8 cellular contexts compared by ENCODE assay signal in the genomic region with DNA sequence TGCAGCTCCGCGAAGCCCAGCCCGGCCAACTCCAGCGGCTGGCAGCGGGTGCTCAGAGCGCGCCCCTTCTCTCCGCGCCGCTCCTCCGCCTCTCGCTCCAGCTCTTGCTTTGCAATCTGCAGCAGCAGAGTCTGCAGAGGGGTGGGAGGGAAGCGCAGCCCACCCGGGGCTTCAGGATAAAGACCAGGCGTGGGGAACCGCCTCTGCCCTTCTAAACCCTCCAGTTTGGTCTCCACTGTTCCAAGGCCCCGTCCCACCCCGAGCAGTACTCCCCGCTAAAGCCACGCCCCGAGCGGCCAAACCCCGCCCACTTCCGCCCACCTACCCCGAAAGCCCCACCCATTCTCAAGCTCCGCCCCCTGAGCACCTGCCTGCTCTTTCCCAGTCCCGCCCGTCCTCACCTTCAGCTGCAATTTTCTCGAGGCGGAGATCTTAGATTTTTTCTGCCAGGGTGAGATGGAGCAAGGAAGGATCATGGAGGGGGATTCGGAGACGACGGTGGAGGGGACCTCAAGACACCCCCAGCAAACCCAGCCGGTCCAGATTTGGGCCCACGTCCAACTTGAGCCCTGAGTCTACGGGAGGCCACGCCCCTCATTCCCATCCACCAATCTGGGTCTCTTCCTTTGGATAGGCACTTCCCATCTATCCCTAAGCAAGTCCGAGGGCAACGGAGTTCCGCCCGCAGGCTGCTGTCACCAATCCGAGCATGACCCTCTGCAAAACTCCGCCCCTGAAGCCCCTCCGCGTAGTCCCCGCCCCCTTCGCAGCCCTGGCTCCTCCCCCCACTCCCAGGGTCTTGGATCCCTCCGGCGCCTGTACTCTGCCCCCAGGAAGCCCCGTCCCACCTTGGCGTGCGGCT. TPM values are rescaled to one million over a fixed set of nuclear protein-coding genes. Genes with fewer than 3 reads are reported as not detected.
DNase-seq lines count a peak whose midpoint lies in the region; ATAC-seq and TF ChIP-seq lines count a peak whose summit lies in the region.

No MANE protein-coding gene starts in this region.

- H2AFZ ChIP-seq in GM23248 = peak overlapping the region; percentile 41; the same call in 1 of the 2 replicates

- H3K9ac ChIP-seq in GM23248 = no peak overlapping the region

- H3K4me1 ChIP-seq in GM23248 (ENCODE audit: insufficient read depth) (peaks cover 8% of the 10 kb centered on the region), adrenal gland (replicated peaks in 1 of 2) (peaks cover 0 to 4% of the 10 kb centered on the region in 2 donors), thyroid gland (peaks cover 0 to 6% of the 10 kb centered on the region in 2 donors)

- H3K27ac ChIP-seq in GM23248 = no peak overlapping the region
- no peak overlapping the region for H3K27ac ChIP-seq in adrenal gland
- H3K27ac ChIP-seq in thyroid gland = no peak overlapping the region

- TF ChIP-seq POLR2A in adrenal gland (IDR thresholded peaks at IDR 0.05) (no peak), thyroid gland (IDR thresholded peaks at IDR 0.05) (no peak)

- H3K27me3 ChIP-seq in GM23248 (replicated peaks; ENCODE audit: insufficient read depth) = peaks cover 14% of the 10 kb centered on the region; the same call in 1 of the 2 replicates
- H3K27me3 ChIP-seq in adrenal gland = peaks cover 16% of the 10 kb centered on the region
- peaks cover 18% of the 10 kb centered on the region for H3K27me3 ChIP-seq in thyroid gland

- no peak for TF ChIP-seq CTCF in adrenal gland (IDR thresholded peaks at IDR 0.05)
- TF ChIP-seq CTCF in thyroid gland (IDR thresholded peaks at IDR 0.05) = no peak

- no peaks in the 10 kb centered on the region for H3K79me2 ChIP-seq in GM23248 (ENCODE audit: insufficient read depth)

- peaks cover 3% of the 10 kb centered on the region; the same call in 1 of the 2 replicates for H3F3A ChIP-seq in GM23248 (ENCODE audit: insufficient read depth)

- H3K4me3 ChIP-seq in GM23248 = no peak overlapping the region
- peak overlapping the region in 1 of 4 donors; percentile 18 for H3K4me3 ChIP-seq in adrenal gland
- peak overlapping the region; percentile 72 for H3K4me3 ChIP-seq in iPS-18c (ENCODE audit: insufficient read depth, low read depth, low read length)
- no peak overlapping the region for H3K4me3 ChIP-seq in thyroid gland (replicated peaks in 1 of 3)

- WGBS in GM23248 (ENCODE audit: low coverage in 1 of 2, low lambda C conversion rate in 2 of 2, missing lambda C conversion rate in 2 of 2), 2 experiments = 5% methylated on average over 35 to 52 of the region's 52 CpGs
- 2 to 15% (median 8%) methylated on average over 28 to 52 of the region's 52 CpGs for WGBS in adrenal gland, 4 donors
- 2 to 8% methylated on average over 36 to 42 of the region's 52 CpGs for WGBS in thyroid gland, 2 donors

- in situ Hi-C loops in GM23248 (cut with MboI) = no loop called here

- no peaks in the 10 kb centered on the region for H4K20me1 ChIP-seq in GM23248 (ENCODE audit: insufficient read depth)

- no peak for ATAC-seq in GM21529 (IDR thresholded peaks at IDR 0.05; ENCODE audit: unreplicated experiment)
- no peak for ATAC-seq in GM21423 (IDR thresholded peaks at IDR 0.05; ENCODE audit: unreplicated experiment)
- ATAC-seq in HG02610 (IDR thresholded peaks at IDR 0.05; ENCODE audit: unreplicated experiment) = no peak

- H3K9me3 ChIP-seq in GM23248 (ENCODE audit: low read depth) = no peaks in the 10 kb centered on the region
- no peaks in the 10 kb centered on the region for H3K9me3 ChIP-seq in adrenal gland (replicated peaks in 1 of 3)
- no peaks in the 10 kb centered on the region for H3K9me3 ChIP-seq in iPS-18c (ENCODE audit: control insufficient read depth, insufficient read depth, low read length)
- H3K9me3 ChIP-seq in thyroid gland = no peaks in the 10 kb centered on the region

- H3K36me3 ChIP-seq in GM23248 (ENCODE audit: low read depth) (no peaks in the 10 kb centered on the region), adrenal gland (replicated peaks in 1 of 2) (no peaks in the 10 kb centered on the region), thyroid gland (no peaks in the 10 kb centered on the region)

- DNase-seq in GM23248 (peak; percentile 54), NCI-H2227 treated with DMSO at 0.1 percent for 48 hours (lab: John Stamatoyannopoulos, UW) (peak; percentile 98), adrenal gland (peak in 4 of 7 donors; percentile 27 to 89 (median 60)), thyroid gland (peak; percentile 19 to 29)

- H3K9me2 ChIP-seq in GM23248 (ENCODE audit: insufficient read depth) = no peaks in the 10 kb centered on the region

- no peak overlapping the region for H3K4me2 ChIP-seq in GM23248 (ENCODE audit: unreplicated experiment)

- intact Hi-C loops in adrenal gland (cut with DNase I) = no loop called here
- intact Hi-C loops in thyroid gland (cut with DNase I) = no loop called here

RNA-seq across cellular contexts. Expression of a gene that starts 1.1 kb away (rescaled TPM):
- total RNA-seq in GM23248 (2014; rRNA removed; shearing (Covaris generic)) = not detected in 2 replicates
- polyA plus RNA-seq in GM23248 (2016; fragmentation: Nextera tagmentation; extraction: Ambion mirVana) (0.35 TPM in 1 of 2 replicates, not detected in the other), adrenal gland (10 to 100 TPM in 2 of 3 donors, under 1 TPM in 1; 0.51 to 25.3 (median 24.4) TPM)
- total RNA-seq in adrenal gland (10 to 100 TPM in 1 of 8 donors, 1 to 10 TPM in 1, not detected in 6; 9.7 to 20.5 TPM), thyroid gland (not detected)

RNA-seq across cellular contexts. Expression of a gene that starts 7.4 kb away (rescaled TPM):
- total RNA-seq in GM23248 (2014; rRNA removed; shearing (Covaris generic)) = 0.76 TPM in 1 of 2 replicates, not detected in the other
- polyA plus RNA-seq in GM23248 (2016; fragmentation: Nextera tagmentation; extraction: Ambion mirVana) = 1.3 and 1.8 TPM in 2 replicates
- total RNA-seq in adrenal gland = 10 to 100 TPM in 1 of 8 donors, under 1 TPM in 4, not detected in 3; 0.36 to 11.1 (median 0.84) TPM
- 1 to 10 TPM in 1 of 3 donors, under 1 TPM in 1, not detected in 1; 0.48 to 2.5 TPM for polyA plus RNA-seq in adrenal gland
- not detected for total RNA-seq in thyroid gland

RNA-seq across cellular contexts. Expression of a gene that starts 10.0 kb away (rescaled TPM):
- 0.22 and 0.25 TPM in 2 replicates for total RNA-seq in GM23248 (2014; rRNA removed; shearing (Covaris generic))
- polyA plus RNA-seq in GM23248 (2016; fragmentation: Nextera tagmentation; extraction: Ambion mirVana) = 0.39 and 0.47 TPM in 2 replicates
- total RNA-seq in adrenal gland = 1 to 10 TPM; 2.1 to 5.8 (median 3.6) TPM
- 1 to 10 TPM; 2.1 to 4.5 (median 3.9) TPM for polyA plus RNA-seq in adrenal gland
- 1 to 10 TPM; 3.3 to 9.1 (median 5.5) TPM for total RNA-seq in thyroid gland

RNA-seq across cellular contexts. Expression of a gene that starts 23.7 kb away (rescaled TPM):
- not detected in 2 replicates for total RNA-seq in GM23248 (2014; rRNA removed; shearing (Covaris generic))
- polyA plus RNA-seq in GM23248 (2016; fragmentation: Nextera tagmentation; extraction: Ambion mirVana) = 0.28 and 0.38 TPM in 2 replicates
- total RNA-seq in adrenal gland = 10 to 100 TPM in 2 of 8 donors, 1 to 10 TPM in 2, under 1 TPM in 1, not detected in 3; 0.07 to 12.1 (median 5.9) TPM
- polyA plus RNA-seq in adrenal gland = 10 to 100 TPM; 19.5 to 52.0 (median 22.1) TPM
- not detected for total RNA-seq in thyroid gland

RNA-seq across cellular contexts. Expression of a gene that starts 39.0 kb away (rescaled TPM):
- total RNA-seq in GM23248 (2014; rRNA removed; shearing (Covaris generic)) = 66.9 and 82.5 TPM in 2 replicates
- 16.4 and 17.3 TPM in 2 replicates for polyA plus RNA-seq in GM23248 (2016; fragmentation: Nextera tagmentation; extraction: Ambion mirVana)
- 100 to 1,000 TPM in 1 of 8 donors, 10 to 100 TPM in 7; 52.3 to 113 (median 76.2) TPM for total RNA-seq in adrenal gland
- 100 to 1,000 TPM in 2 of 3 donors, 10 to 100 TPM in 1; 22.1 to 251 (median 220) TPM for polyA plus RNA-seq in adrenal gland
- 100 to 1,000 TPM in 1 of 4 donors, 10 to 100 TPM in 3; 40.0 to 110 (median 76.1) TPM for total RNA-seq in thyroid gland

Comparison
In these comparisons a context has a peak if more than half of its experiments do, and no peak if none do; other contexts are left out.
1. DNase-seq: peak in every context shown above with its lines; median percentile 98 in NCI-H2227 treated with DMSO at 0.1 percent for 48 hours; 60 in adrenal gland; 54 in GM23248; 24 in thyroid gland.